In genomic region chr21:45521241-45521640, GRCh38 we compare ENCODE assay signal across 23 cellular contexts.
"Had no signal": no experiment of that assay in that cellular context is flagged by ENCODE, and none has a peak within 500 bp of the region (broad histone marks: within the 10 kb centered on the region; RNA-seq: fewer than 3 reads in every experiment).

No MANE protein-coding gene starts in this region.

- H3K4me3 Mint-ChIP-seq: mesothelial cell of epicardium, naive B cell had no signal

- H3K27ac Mint-ChIP-seq: mesothelial cell of epicardium, naive B cell had no signal

- H3K4me1 Mint-ChIP-seq: mesothelial cell of epicardium, naive B cell had no signal

- H3K4me3 ChIP-seq: coronary artery, dorsolateral prefrontal cortex, esophagus squamous epithelium, gastrocnemius medialis, heart right ventricle, left lung, lower lobe of right lung, mucosa of descending colon had no signal

- DNase-seq: dermis blood vessel endothelial cell; dorsolateral prefrontal cortex; effector CD4-positive, alpha-beta T cell; effector memory CD4-positive, alpha-beta T cell; erythroblast; esophagus squamous epithelium; foreskin fibroblast; foreskin melanocyte; gastrocnemius medialis; glutamatergic neuron; heart right ventricle; hippocampal formation; left cardiac atrium; lower lobe of right lung; mesenchymal stem cell; naive B cell had no signal

- ATAC-seq: esophagus mucosa, gastrocnemius medialis, heart right ventricle, left cardiac atrium, left lung, left ventricle myocardium superior, lower lobe of right lung, mucosa of descending colon had no signal

- H3K27me3 ChIP-seq: dorsolateral prefrontal cortex, esophagus squamous epithelium, gastrocnemius medialis, heart right ventricle, left lung had no signal

- H3K27ac ChIP-seq: coronary artery, dorsolateral prefrontal cortex, epithelial cell of prostate, esophagus squamous epithelium, gastrocnemius medialis, heart right ventricle, left lung, lower lobe of right lung had no signal

- H3K27me3 Mint-ChIP-seq: naive B cell had no signal
